9 cellular contexts compared by ENCODE assay signal in genomic region chr11:120564573-120565301, GRCh38. TPM values are rescaled to one million over a fixed set of nuclear protein-coding genes. Genes with fewer than 3 reads are reported as not detected.
DNase-seq lines count a peak whose midpoint lies in the region; ATAC-seq lines count a peak whose summit lies in the region.
"Had no signal": no experiment of that assay in that cellular context is flagged by ENCODE, and none has a peak within 500 bp of the region (broad histone marks: within the 10 kb centered on the region; RNA-seq: fewer than 3 reads in every experiment).

No MANE protein-coding gene starts in this region.

- peaks cover 32% of the 10 kb centered on the region for H3K27me3 Mint-ChIP-seq in activated T-helper 2 cell treated with anti-CD3 and anti-CD28 coated beads, Interferon-gamma antibody, Interleukin-2, Interleukin-4, amounts not matched to agents 10 μg/mL and 5 μg/mL and 100 μg/mL, durations not matched to agents 14 hours and 24 hours and 36 hours (ENCODE audit: low read depth)

- intact Hi-C loops in sciatic nerve (cut with DNase I), result no loop called here
- intact Hi-C loops in activated T-helper 2 cell treated with anti-CD3 and anti-CD28 coated beads, Interferon-gamma antibody, Interleukin-2, Interleukin-4, amounts not matched to agents 10 μg/mL and 5 μg/mL and 100 μg/mL, durations not matched to agents 14 hours and 24 hours and 36 hours (cut with micrococcal nuclease), result no loop called here

- H3K9me3 Mint-ChIP-seq in activated T-helper 2 cell treated with anti-CD3 and anti-CD28 coated beads, Interferon-gamma antibody, Interleukin-2, Interleukin-4, amounts not matched to agents 10 μg/mL and 5 μg/mL and 100 μg/mL, durations not matched to agents 14 hours and 24 hours and 36 hours, result no peaks in the 10 kb centered on the region

- peaks cover 7% of the 10 kb centered on the region for H3K4me1 Mint-ChIP-seq in activated T-helper 2 cell treated with anti-CD3 and anti-CD28 coated beads, Interferon-gamma antibody, Interleukin-2, Interleukin-4, amounts not matched to agents 10 μg/mL and 5 μg/mL and 100 μg/mL, durations not matched to agents 14 hours and 24 hours and 36 hours (ENCODE audit: low read depth)

- ATAC-seq in GM18868 (IDR thresholded peaks at IDR 0.05; ENCODE audit: unreplicated experiment) (peak; percentile 71), HG03342 (IDR thresholded peaks at IDR 0.05; ENCODE audit: unreplicated experiment) (peak; percentile 76), sciatic nerve (peak; percentile 84)

- H3K27ac Mint-ChIP-seq in activated T-helper 2 cell treated with anti-CD3 and anti-CD28 coated beads, Interferon-gamma antibody, Interleukin-2, Interleukin-4, amounts not matched to agents 10 μg/mL and 5 μg/mL and 100 μg/mL, durations not matched to agents 14 hours and 24 hours and 36 hours, result no peak overlapping the region

- no peaks in the 10 kb centered on the region for H3K36me3 Mint-ChIP-seq in activated T-helper 2 cell treated with anti-CD3 and anti-CD28 coated beads, Interferon-gamma antibody, Interleukin-2, Interleukin-4, amounts not matched to agents 10 μg/mL and 5 μg/mL and 100 μg/mL, durations not matched to agents 14 hours and 24 hours and 36 hours (ENCODE audit: low read depth)

- peak in 12 of 14 donors; percentile 23 to 84 (median 68) for DNase-seq in C1 segment of cervical spinal cord (lab: John Stamatoyannopoulos, UW)
- DNase-seq in amniotic epithelial cell (ENCODE audit: low read depth), result peak; percentile 11
- DNase-seq in hepatic stellate cell (ENCODE audit: low spot score), result peak; percentile 82
- DNase-seq in sciatic nerve (ENCODE audit: low spot score), result peak; percentile 69
- DNase-seq in NCI-H226, result no peak
- DNase-seq in activated T-helper 2 cell treated with anti-CD3 and anti-CD28 coated beads, Interferon-gamma antibody, Interleukin-2, Interleukin-4, amounts not matched to agents 10 μg/mL and 5 μg/mL and 100 μg/mL, durations not matched to agents 14 hours and 24 hours and 36 hours (ENCODE audit: low spot score), result no peak

- no peak overlapping the region for H3K4me3 Mint-ChIP-seq in activated T-helper 2 cell treated with anti-CD3 and anti-CD28 coated beads, Interferon-gamma antibody, Interleukin-2, Interleukin-4, amounts not matched to agents 10 μg/mL and 5 μg/mL and 100 μg/mL, durations not matched to agents 14 hours and 24 hours and 36 hours (ENCODE audit: low read depth)

RNA-seq across cellular contexts. Expression of gene GRIK4, which starts 53.2 kb away (rescaled TPM):
- total RNA-seq in sciatic nerve, result 0.27 TPM
- not detected in 2 replicates for total RNA-seq in activated T-helper 2 cell treated with anti-CD3 and anti-CD28 coated beads, Interferon-gamma antibody, Interleukin-2, Interleukin-4, amounts not matched to agents 10 μg/mL and 5 μg/mL and 100 μg/mL, durations not matched to agents 14 hours and 24 hours and 36 hours
- total RNA-seq: NCI-H460 had no signal

Comparison
In these comparisons a context has a peak if more than half of its experiments do, and no peak if none do; other contexts are left out.
1. DNase-seq: peak in C1 segment of cervical spinal cord (12 of 14), amniotic epithelial cell (single experiment), hepatic stellate cell (single experiment) and sciatic nerve (single experiment); none in NCI-H226 (single experiment) and activated T-helper 2 cell treated with anti-CD3 and anti-CD28 coated beads, Interferon-gamma antibody, Interleukin-2, Interleukin-4, amounts not matched to agents 10 μg/mL and 5 μg/mL and 100 μg/mL, durations not matched to agents 14 hours and 24 hours and 36 hours (single experiment).
2. Peak in every context shown above with its lines, with median percentiles within 50 percentile points of each other: ATAC-seq.